30 cellular contexts compared by ENCODE assay signal in genomic region chr12:78155546-78155945, GRCh38.
"Had no signal": no experiment of that assay in that cellular context is flagged by ENCODE, and none has a peak within 500 bp of the region (broad histone marks: within the 10 kb centered on the region; RNA-seq: fewer than 3 reads in every experiment).

No MANE protein-coding gene starts in this region.

- H3K4me2 ChIP-seq: smooth muscle cell had no signal

- H3K4me3 Mint-ChIP-seq: activated naive CD8-positive, alpha-beta T cell treated with anti-CD3 and anti-CD28 coated beads for 36 hours; brain; effector memory CD8-positive, alpha-beta T cell; naive B cell; stimulated activated memory B cell treated with anti-CD40 and anti-IgM and Interleukin-4, amounts not matched to agents 10 μg/mL and 1 μg/mL and 100 μg/mL, for 72 hours; stimulated activated naive CD8-positive, alpha-beta T cell treated with anti-CD3 and anti-CD28 coated beads, Interleukin-15, amount 100 ng/mL, for 72 hours; type B pancreatic cell had no signal

- H3K4me1 ChIP-seq: adrenal gland, left ventricle myocardium inferior, right lobe of liver, uterus had no signal

- DNase-seq: activated CD4-positive, alpha-beta T cell treated with anti-CD3 and anti-CD28 coated beads for 48 hours; activated CD4-positive, alpha-beta T cell treated with anti-CD3 and anti-CD28 coated beads, Interleukin-2, amount 50 U/mL, for 48 hours; activated CD8-positive, alpha-beta memory T cell treated with anti-CD3 and anti-CD28 coated beads for 24 hours; activated effector memory CD4-positive, alpha-beta T cell treated with Interleukin-2 at 50 U/mL for 16 hours; activated naive CD4-positive, alpha-beta T cell treated with Interleukin-2 at 50 U/mL for 16 hours; activated naive CD8-positive, alpha-beta T cell treated with anti-CD3 and anti-CD28 coated beads for 36 hours; adrenal gland; aorta; cortex of kidney; effector memory CD8-positive, alpha-beta T cell; foreskin melanocyte; left ventricle myocardium inferior; naive B cell; ovary; right lobe of liver; stimulated activated CD4-positive, alpha-beta T cell treated with anti-CD3 and anti-CD28 coated beads, Interleukin-1b, Interleukin-23, amount 100 ng/mL, for 48 hours; stimulated activated CD4-positive, alpha-beta T cell treated with anti-CD3 and anti-CD28 coated beads, Interleukin-4, amount 100 ng/mL, for 4 hours; stimulated activated CD8-positive, alpha-beta memory T cell treated with anti-CD3 and anti-CD28 coated beads, Interleukin-4, amount 100 ng/mL, for 48 hours; stimulated activated naive CD8-positive, alpha-beta T cell treated with anti-CD3 and anti-CD28 coated beads, Interleukin-15, amount 100 ng/mL, for 72 hours; substantia nigra; T1000; uterus; WERI-Rb-1 had no signal

- H3K27me3 ChIP-seq: adrenal gland, ovary, right lobe of liver, uterus had no signal

- H3K36me3 Mint-ChIP-seq: activated naive CD8-positive, alpha-beta T cell treated with anti-CD3 and anti-CD28 coated beads for 36 hours; naive B cell; stimulated activated memory B cell treated with anti-CD40 and anti-IgM and Interleukin-4, amounts not matched to agents 10 μg/mL and 1 μg/mL and 100 μg/mL, for 72 hours had no signal

- H3K36me3 ChIP-seq: adrenal gland, left ventricle myocardium inferior, ovary, right lobe of liver, uterus, WERI-Rb-1 had no signal

- H3K4me3 ChIP-seq: adrenal gland, left ventricle myocardium inferior, ovary, right lobe of liver, smooth muscle cell, uterus had no signal

- H3K27ac Mint-ChIP-seq: activated naive CD8-positive, alpha-beta T cell treated with anti-CD3 and anti-CD28 coated beads for 36 hours; brain; effector memory CD8-positive, alpha-beta T cell; progenitor cell of endocrine pancreas; stimulated activated memory B cell treated with anti-CD40 and anti-IgM and Interleukin-4, amounts not matched to agents 10 μg/mL and 1 μg/mL and 100 μg/mL, for 72 hours; stimulated activated naive CD8-positive, alpha-beta T cell treated with anti-CD3 and anti-CD28 coated beads, Interleukin-15, amount 100 ng/mL, for 72 hours; type B pancreatic cell had no signal

- H3K27ac ChIP-seq: adrenal gland, left ventricle myocardium inferior, ovary, right lobe of liver, uterus, WERI-Rb-1 had no signal

- ATAC-seq: activated CD4-positive, CD25-positive, alpha-beta regulatory T cell treated with anti-CD3 and anti-CD28 coated beads, Interleukin-2, amount 50 U/mL, for 24 hours; effector memory CD8-positive, alpha-beta T cell; esophagus mucosa; right lobe of liver; stimulated activated memory B cell treated with anti-CD40 and anti-IgM and Interleukin-4, amounts not matched to agents 10 μg/mL and 1 μg/mL and 100 μg/mL, for 72 hours; stimulated activated naive CD8-positive, alpha-beta T cell treated with anti-CD3 and anti-CD28 coated beads, Interleukin-15, amount 100 ng/mL, for 72 hours had no signal

- H3K4me1 Mint-ChIP-seq: activated naive CD8-positive, alpha-beta T cell treated with anti-CD3 and anti-CD28 coated beads for 36 hours; naive B cell; stimulated activated memory B cell treated with anti-CD40 and anti-IgM and Interleukin-4, amounts not matched to agents 10 μg/mL and 1 μg/mL and 100 μg/mL, for 72 hours; stimulated activated naive CD8-positive, alpha-beta T cell treated with anti-CD3 and anti-CD28 coated beads, Interleukin-15, amount 100 ng/mL, for 72 hours had no signal

- H3K27me3 Mint-ChIP-seq: activated naive CD8-positive, alpha-beta T cell treated with anti-CD3 and anti-CD28 coated beads for 36 hours; brain; effector memory CD8-positive, alpha-beta T cell; stimulated activated naive CD8-positive, alpha-beta T cell treated with anti-CD3 and anti-CD28 coated beads, Interleukin-15, amount 100 ng/mL, for 72 hours; type B pancreatic cell had no signal

- H3K9me3 ChIP-seq: adrenal gland, left ventricle myocardium inferior, ovary, right lobe of liver, uterus had no signal
